Comparison of ENCODE assay signal across 8 cellular contexts in genomic region chr6:89412071-89413005, GRCh38. TPM values are rescaled to one million over a fixed set of nuclear protein-coding genes. Genes with fewer than 3 reads are reported as not detected.
DNase-seq lines count a peak whose midpoint lies in the region; ATAC-seq, FAIRE-seq and TF ChIP-seq lines count a peak whose summit lies in the region.

A gene with protein sequence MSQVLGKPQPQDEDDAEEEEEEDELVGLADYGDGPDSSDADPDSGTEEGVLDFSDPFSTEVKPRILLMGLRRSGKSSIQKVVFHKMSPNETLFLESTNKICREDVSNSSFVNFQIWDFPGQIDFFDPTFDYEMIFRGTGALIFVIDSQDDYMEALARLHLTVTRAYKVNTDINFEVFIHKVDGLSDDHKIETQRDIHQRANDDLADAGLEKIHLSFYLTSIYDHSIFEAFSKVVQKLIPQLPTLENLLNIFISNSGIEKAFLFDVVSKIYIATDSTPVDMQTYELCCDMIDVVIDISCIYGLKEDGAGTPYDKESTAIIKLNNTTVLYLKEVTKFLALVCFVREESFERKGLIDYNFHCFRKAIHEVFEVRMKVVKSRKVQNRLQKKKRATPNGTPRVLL (minus strand): TSS chr6:89412273. CDS start chr6:89411993, 280 bp downstream.

- peak in 1 of 2 donors; percentile 21 for TF ChIP-seq EP300 in tibial nerve (IDR thresholded peaks at IDR 0.05)

- H3K27me3 ChIP-seq in PC-3 (ENCODE audit: low read length) (peaks cover 54% of the 10 kb centered on the region), neutrophil (no peaks in the 10 kb centered on the region), tibial nerve (no peaks in the 10 kb centered on the region)

- H3K36me3 ChIP-seq in PC-3 (ENCODE audit: low read depth, low read length): no peaks in the 10 kb centered on the region
- no peaks in the 10 kb centered on the region for H3K36me3 ChIP-seq in neutrophil
- H3K36me3 ChIP-seq in tibial nerve: no peaks in the 10 kb centered on the region

- no peaks in the 10 kb centered on the region for H3K79me2 ChIP-seq in PC-3 (ENCODE audit: low read length)

- no peak for FAIRE-seq in frontal cortex (lab: Jason Lieb, UNC)

- no peak within 1 kb of the TSS for H3K9ac ChIP-seq in PC-3 (ENCODE audit: low read length)

- intact Hi-C loops in PC-3 (cut with micrococcal nuclease): no loop called here

- POLR2A ChIA-PET in PC-3 (lab: Charles Lee; ENCODE audit: unreplicated experiment): interaction anchor here (0.6 to 0.7 kb wide), 2 partner anchors 8 to 467 kb away, joined by 3 to 4 read pairs; no protein-coding TSS in a partner anchor

- H3K9me3 ChIP-seq in PC-3 (ENCODE audit: low read length) (no peaks in the 10 kb centered on the region), neutrophil (no peaks in the 10 kb centered on the region), tibial nerve (no peaks in the 10 kb centered on the region)

- no peaks in the 10 kb centered on the region for H3K9me2 ChIP-seq in PC-3 (replicated peaks; ENCODE audit: low read length)

- TF ChIP-seq CTCF in PC-3 (conservative IDR thresholded peaks at IDR 0.05; ENCODE audit: low read depth, low read length) (no peak), neutrophil (IDR thresholded peaks at IDR 0.05) (no peak), tibial nerve (IDR thresholded peaks at IDR 0.05) (peak in 2 of 5 experiments; percentile 4 to 12)

- CTCF ChIA-PET in PC-3 (lab: Charles Lee): no interaction called here

- H3K4me1 ChIP-seq in PC-3 (ENCODE audit: insufficient read depth, low read length) (peaks cover 7% of the 10 kb centered on the region; the same call in 1 of the 2 replicates), neutrophil (ENCODE audit: control insufficient read depth in 1 of 2, insufficient read depth in 1 of 2, low read depth in 1 of 2, low read length in 1 of 2) (peaks cover 48 to 49% of the 10 kb centered on the region in 2 experiments), tibial nerve (peaks cover 0 to 23% (median 5%) of the 10 kb centered on the region in 4 donors)

- peak; percentile 61 for DNase-seq in COLO829 (ENCODE audit: low spot score)
- peak; percentile 29 for DNase-seq in HPDE6-E6E7 (ENCODE audit: extremely low spot score)
- DNase-seq in PC-3: peak; percentile 8
- DNase-seq in activated effector memory CD4-positive, alpha-beta T cell treated with anti-CD3 and anti-CD28 coated beads, Interleukin-2, amount 50 U/mL, for 16 hours: peak; percentile 84
- peak; percentile 90 to 92 for DNase-seq in frontal cortex (ENCODE audit: low spot score in 2 of 2)
- DNase-seq in tibial nerve (ENCODE audit: low spot score in 2 of 2): peak; percentile 56 to 75

- no peak within 1 kb of the TSS for H3K27ac ChIP-seq in PC-3 (ENCODE audit: low read length)
- peak within 1 kb of the TSS; percentile 96 for H3K27ac ChIP-seq in neutrophil
- H3K27ac ChIP-seq in tibial nerve: peak within 1 kb of the TSS; percentile 26 to 88 (median 80)

- WGBS in tibial nerve, 2 donors: 0 to 1% methylated on average over 9 to 60 of the region's 85 CpGs

- peak within 1 kb of the TSS; percentile 75 for H2AFZ ChIP-seq in PC-3 (ENCODE audit: low read length)

- H4K20me1 ChIP-seq in PC-3 (ENCODE audit: low read length): no peaks in the 10 kb centered on the region

- H3K4me2 ChIP-seq in PC-3 (ENCODE audit: low read length): peak within 1 kb of the TSS; percentile 87

- no peaks in the 10 kb centered on the region for H3F3A ChIP-seq in PC-3 (ENCODE audit: low read length, unreplicated experiment)

- ATAC-seq in GM19468 (IDR thresholded peaks at IDR 0.05; ENCODE audit: extremely low read depth, unreplicated experiment) (peak; percentile 55), PC-3 (peak; percentile 64)

- BruUV-seq in PC-3 (replicated peaks; lab: Mats Ljungman, UMichigan): no TSS peak

- peak in 1 of 2 donors; percentile 47 for TF ChIP-seq POLR2A in tibial nerve (IDR thresholded peaks at IDR 0.05)

- H3K4me3 ChIP-seq in PC-3 (ENCODE audit: low read length) (peak within 1 kb of the TSS; percentile 66), neutrophil (ENCODE audit: low read depth in 1 of 2, low read length in 1 of 2) (peak within 1 kb of the TSS; percentile 84 to 85), tibial nerve (peak within 1 kb of the TSS; percentile 43 to 85 (median 74))

RNA-seq across cellular contexts. Expression of the gene that starts here (rescaled TPM):
- 0.35 and 0.62 TPM in 2 replicates for total RNA-seq in PC-3 (2014; rRNA removed)
- total RNA-seq in frontal cortex: 103 TPM
- 10 to 100 TPM; 10.9 to 21.3 (median 15.2) TPM for total RNA-seq in tibial nerve

Comparison
In these comparisons a context has a peak if more than half of its experiments do, and no peak if none do; other contexts are left out.
1. Peak in DNase-seq, ATAC-seq, H3K4me3 ChIP-seq and H3K4me2 ChIP-seq in PC-3; RNA of the gene not detected or under 1 TPM.
2. DNase-seq: peak in every context shown above with its lines; median percentile 91 in frontal cortex; 84 in activated effector memory CD4-positive, alpha-beta T cell treated with anti-CD3 and anti-CD28 coated beads, Interleukin-2, amount 50 U/mL, for 16 hours; 66 in tibial nerve; 61 in COLO829; 29 in HPDE6-E6E7; 8 in PC-3.